Comparison of ENCODE assay signal across 28 cellular contexts in genomic region chr4:46856347-46856746, GRCh38. TPM values are rescaled to one million over a fixed set of nuclear protein-coding genes. Genes with fewer than 3 reads are reported as not detected.
"Had no signal": no experiment of that assay in that cellular context is flagged by ENCODE, and none has a peak within 500 bp of the region (broad histone marks: within the 10 kb centered on the region; RNA-seq: fewer than 3 reads in every experiment).

No MANE protein-coding gene starts in this region.

- H3K36me3 ChIP-seq: ascending aorta, brain microvascular endothelial cell, cardiac muscle cell, WERI-Rb-1 had no signal

- H3K4me3 ChIP-seq: ascending aorta, cardiac muscle cell, SK-N-MC had no signal

- H3K27ac ChIP-seq: brain microvascular endothelial cell, cardiac muscle cell, SK-N-MC, WERI-Rb-1 had no signal

- H3K9me3 ChIP-seq: ascending aorta had no signal

- DNase-seq: activated CD4-positive, alpha-beta T cell treated with anti-CD3 and anti-CD28 coated beads for 36 hours; activated CD4-positive, alpha-beta T cell treated with anti-CD3 and anti-CD28 coated beads, Interleukin-2, amount 50 U/mL, for 1 hour; activated CD8-positive, alpha-beta memory T cell treated with anti-CD3 and anti-CD28 coated beads, Interleukin-2, amount 50 U/mL, for 4 hours; activated CD8-positive, alpha-beta T cell treated with anti-CD3 and anti-CD28 coated beads for 36 hours; activated gamma-delta T cell treated with Interleukin-2 at 50 U/mL for 16 hours; activated naive CD4-positive, alpha-beta T cell treated with anti-CD3 and anti-CD28 coated beads, Interleukin-2, amount 50 U/mL, for 16 hours; activated T-cell treated with anti-CD3 and anti-CD28 coated beads, Interleukin-2, amount 50 U/mL, for 72 hours; brain microvascular endothelial cell; Kasumi-1; NCI-H1105 treated with DMSO at 0.1 percent for 48 hours; NCI-H1436 treated with DMSO at 0.1 percent for 48 hours; NCI-H187 treated with DMSO at 0.1 percent for 48 hours; NCI-H2081 treated with DMSO at 0.1 percent for 48 hours; NCI-H446 treated with DMSO at 0.1 percent for 48 hours; NCI-H526; NCI-H774; RPMI8226; T-cell; T-helper 2 cell; T1000; WERI-Rb-1 had no signal

- ATAC-seq: activated CD4-positive, alpha-beta T cell treated with anti-CD3 and anti-CD28 coated beads for 36 hours; activated CD8-positive, alpha-beta T cell treated with anti-CD3 and anti-CD28 coated beads for 36 hours; activated T-cell treated with anti-CD3 and anti-CD28 coated beads, Interleukin-2, amount 50 U/mL, for 72 hours; Panc1; Right ventricle myocardium inferior; T-cell had no signal

- H3K27me3 ChIP-seq: ascending aorta, brain microvascular endothelial cell, cardiac muscle cell had no signal

RNA-seq across cellular contexts. Expression of gene COX7B2, which starts 52.7 kb away (rescaled TPM):
- total RNA-seq: activated CD4-positive, alpha-beta T cell treated with anti-CD3 and anti-CD28 coated beads for 36 hours; activated CD8-positive, alpha-beta T cell treated with anti-CD3 and anti-CD28 coated beads for 36 hours; activated T-cell treated with anti-CD3 and anti-CD28 coated beads, Interleukin-2, amount 50 U/mL, for 72 hours; activated T-helper 2 cell treated with anti-CD3 and anti-CD28 coated beads, Interferon-gamma antibody, Interleukin-2, Interleukin-4, amounts not matched to agents 10 μg/mL and 5 μg/mL and 100 μg/mL, durations not matched to agents 14 hours and 24 hours and 36 hours; ascending aorta; cardiac muscle cell; OCI-LY7; Right ventricle myocardium inferior; T-cell had no signal
- polyA plus RNA-seq: cardiac muscle cell had no signal
